1 cellular context compared by ENCODE assay signal in the genomic region with DNA sequence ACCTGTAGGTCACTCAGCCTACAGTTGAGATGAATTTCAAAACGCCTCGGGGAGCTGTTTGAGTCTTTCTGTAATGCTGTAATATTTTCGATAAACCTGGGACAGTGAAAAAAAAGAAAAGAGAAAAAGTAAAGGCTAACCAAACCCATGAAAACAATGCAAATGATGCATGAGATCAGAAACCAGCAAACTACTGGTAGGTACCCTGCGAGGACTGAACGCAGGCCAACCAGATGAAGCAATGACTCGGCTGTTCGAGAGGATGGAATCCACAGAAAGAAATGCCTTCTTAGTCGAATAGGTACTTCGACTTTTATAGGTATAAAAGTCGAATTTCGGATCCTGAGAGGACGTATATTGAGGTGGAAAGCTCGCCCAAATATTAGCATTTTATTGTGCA.
TF ChIP-seq lines count a peak whose summit lies in the region.

No MANE protein-coding gene starts in this region.

TF ChIP-seq in HepG2, 621 proteins besides CTCF, POLR2A, EP300 and RAD21 (continued from another document):
- no peak for TF ChIP-seq DBP (CRISPR knock-in tag; IDR thresholded peaks at IDR 0.05; ENCODE audit: not compliant biosample characterization)
- TF ChIP-seq KDM2A (CRISPR knock-in tag; IDR thresholded peaks at IDR 0.05; ENCODE audit: borderline replicate concordance, low read depth): no peak
- no peak for TF ChIP-seq USF2 (IDR thresholded peaks at IDR 0.05; ENCODE audit: low read depth, low read length)
- TF ChIP-seq USF2 (CRISPR knock-in tag; IDR thresholded peaks at IDR 0.05; ENCODE audit: borderline replicate concordance): no peak
- no peak for TF ChIP-seq RFX1 (IDR thresholded peaks at IDR 0.05)
- no peak for TF ChIP-seq GABPB1 (CRISPR knock-in tag; IDR thresholded peaks at IDR 0.05)
- 0 out of 2 replicates have a peak, but pooled peaks have one; percentile 3 for TF ChIP-seq CEBPB (IDR thresholded peaks at IDR 0.05; ENCODE audit: borderline replicate concordance, low read depth, low read length)
- TF ChIP-seq HMG20B (CRISPR knock-in tag; conservative IDR thresholded peaks at IDR 0.05): no peak
- TF ChIP-seq MXD4 (CRISPR knock-in tag; IDR thresholded peaks at IDR 0.05): no peak
- TF ChIP-seq ZNF333 (CRISPR knock-in tag; IDR thresholded peaks at IDR 0.05; ENCODE audit: borderline replicate concordance): no peak
- TF ChIP-seq HCFC1 (IDR thresholded peaks at IDR 0.05; ENCODE audit: low read depth, low read length): no peak
- peak; percentile 18; the same call in 1 of the 2 replicates for TF ChIP-seq SNAPC4 (CRISPR knock-in tag; IDR thresholded peaks at IDR 0.05)
- no peak for TF ChIP-seq SP2 (CRISPR knock-in tag; IDR thresholded peaks at IDR 0.05)
- no peak for TF ChIP-seq SP140L (CRISPR knock-in tag; IDR thresholded peaks at IDR 0.05; ENCODE audit: borderline replicate concordance)
- TF ChIP-seq CEBPG (CRISPR knock-in tag; IDR thresholded peaks at IDR 0.05): peak; percentile 32; the same call in 1 of the 2 replicates
- no peak for TF ChIP-seq ZMYM4 (CRISPR knock-in tag; IDR thresholded peaks at IDR 0.05)
- no peak for TF ChIP-seq SNAI1 (CRISPR knock-in tag; IDR thresholded peaks at IDR 0.05; ENCODE audit: borderline replicate concordance)
